ENCODE assay signal across 8 cellular contexts in genomic region chr12:58920102-58920955, GRCh38. TPM values are rescaled to one million over a fixed set of nuclear protein-coding genes. Genes with fewer than 3 reads are reported as not detected.
DNase-seq lines count a peak whose midpoint lies in the region; ATAC-seq and TF ChIP-seq lines count a peak whose summit lies in the region.

Gene LRIG3 (minus strand): TSS chr12:58920504. CDS start chr12:58920235, 269 bp downstream.

- H3K9me3 Mint-ChIP-seq in activated naive CD8-positive, alpha-beta T cell treated with anti-CD3 and anti-CD28 coated beads, Interleukin-2, amount 10 ng/mL, durations not matched to agents 7 days and 5 days, result no peaks in the 10 kb centered on the region

- peak within 1 kb of the TSS; percentile 93 for H3K23ac ChIP-seq in neuronal stem cell (ENCODE audit: low read depth, low read length, poor library complexity)

- peak within 1 kb of the TSS; percentile 52 for H2BK120ac ChIP-seq in neuronal stem cell (ENCODE audit: low read depth, low read length)

- peak within 1 kb of the TSS; percentile 85 for H2BK15ac ChIP-seq in neuronal stem cell (ENCODE audit: low read length)

- peak within 1 kb of the TSS; percentile 37 for H3K4ac ChIP-seq in neuronal stem cell (ENCODE audit: low read length)

- peak within 1 kb of the TSS; percentile 91 for H3K9ac ChIP-seq in neuronal stem cell (ENCODE audit: low read depth, low read length, poor library complexity)

- DNase-seq in AG09319 (ENCODE audit: extremely low read depth, low read depth), result peak; percentile 72
- peak; percentile 91 for DNase-seq in NCI-H2196 (lab: John Stamatoyannopoulos, UW; ENCODE audit: unreplicated experiment)
- peak; percentile 41 for DNase-seq in activated naive CD8-positive, alpha-beta T cell treated with anti-CD3 and anti-CD28 coated beads, Interleukin-2, amount 10 ng/mL, durations not matched to agents 7 days and 5 days
- DNase-seq in glomerular visceral epithelial cell (ENCODE audit: extremely low spot score), result peak; percentile 91
- DNase-seq in neuronal stem cell (ENCODE audit: low spot score), result peak; percentile 85
- DNase-seq in SIG-M5 (lab: John Stamatoyannopoulos, UW), result no peak

- no peaks in the 10 kb centered on the region for H3K27me3 ChIP-seq in neuronal stem cell (ENCODE audit: control insufficient read depth in 3 of 3, insufficient read depth in 3 of 3, low read depth in 1 of 3, low read length in 3 of 3)

- H3K14ac ChIP-seq in neuronal stem cell (ENCODE audit: low read length), result peak within 1 kb of the TSS; percentile 82

- H3K4me3 ChIP-seq in neuronal stem cell (ENCODE audit: low read length in 2 of 2), result peak within 1 kb of the TSS; percentile 83 to 87

- H2AK5ac ChIP-seq in neuronal stem cell (ENCODE audit: low read depth, low read length), result peak within 1 kb of the TSS; percentile 75

- H4K91ac ChIP-seq in neuronal stem cell (ENCODE audit: low read depth, low read length, poor library complexity), result no peak within 1 kb of the TSS

- no CpG with 5 or more reads among the region's 80 CpGs for WGBS in neuronal stem cell (ENCODE audit: extremely low coverage in 2 of 2, insufficient read length in 2 of 2, insufficient replicate concordance in 1 of 2), 2 donors

- peak within 1 kb of the TSS; percentile 94 for H2BK5ac ChIP-seq in neuronal stem cell (ENCODE audit: low read length)

- no peaks in the 10 kb centered on the region for H3K9me3 ChIP-seq in neuronal stem cell (replicated peaks in 1 of 2; ENCODE audit: control insufficient read depth in 2 of 2, insufficient read depth in 1 of 2, low read depth in 1 of 2, low read length in 2 of 2)

- peaks cover 39% of the 10 kb centered on the region for H3K27me3 Mint-ChIP-seq in activated naive CD8-positive, alpha-beta T cell treated with anti-CD3 and anti-CD28 coated beads, Interleukin-2, amount 10 ng/mL, durations not matched to agents 7 days and 5 days

- H4K8ac ChIP-seq in neuronal stem cell (ENCODE audit: low read depth, low read length), result peak within 1 kb of the TSS; percentile 86

- peaks cover 3% of the 10 kb centered on the region for H3K4me1 Mint-ChIP-seq in activated naive CD8-positive, alpha-beta T cell treated with anti-CD3 and anti-CD28 coated beads, Interleukin-2, amount 10 ng/mL, durations not matched to agents 7 days and 5 days

- H3K4me2 ChIP-seq in neuronal stem cell (ENCODE audit: insufficient read depth, low read length, poor library complexity, severe bottlenecking), result peak within 1 kb of the TSS; percentile 86

- H3K27ac Mint-ChIP-seq in activated naive CD8-positive, alpha-beta T cell treated with anti-CD3 and anti-CD28 coated beads, Interleukin-2, amount 10 ng/mL, durations not matched to agents 7 days and 5 days, result no peak within 1 kb of the TSS

- no peaks in the 10 kb centered on the region for H3K36me3 Mint-ChIP-seq in activated naive CD8-positive, alpha-beta T cell treated with anti-CD3 and anti-CD28 coated beads, Interleukin-2, amount 10 ng/mL, durations not matched to agents 7 days and 5 days

- no peak within 1 kb of the TSS for H2BK12ac ChIP-seq in neuronal stem cell (ENCODE audit: low read length)

- peaks cover 6 to 26% of the 10 kb centered on the region in 2 donors for H3K4me1 ChIP-seq in neuronal stem cell (ENCODE audit: control insufficient read depth in 2 of 2, insufficient read depth in 1 of 2, low read depth in 1 of 2, low read length in 2 of 2)

- peak within 1 kb of the TSS; percentile 97 for H3K18ac ChIP-seq in neuronal stem cell (ENCODE audit: low read length)

- H3K4me3 Mint-ChIP-seq in activated naive CD8-positive, alpha-beta T cell treated with anti-CD3 and anti-CD28 coated beads, Interleukin-2, amount 10 ng/mL, durations not matched to agents 7 days and 5 days, result peak within 1 kb of the TSS; percentile 73

- peak within 1 kb of the TSS; percentile 99 for H2AFZ ChIP-seq in neuronal stem cell (ENCODE audit: low read length)

- TF ChIP-seq CTCF in AG09319 (IDR thresholded peaks at IDR 0.05; ENCODE audit: low read depth, low read length), result no peak

- H3K36me3 ChIP-seq in neuronal stem cell (replicated peaks in 1 of 2; ENCODE audit: control insufficient read depth in 2 of 2, insufficient read depth in 2 of 2, low read length in 2 of 2), result no peaks in the 10 kb centered on the region

- H3K79me1 ChIP-seq in neuronal stem cell (ENCODE audit: low read depth, low read length), result peaks cover 4% of the 10 kb centered on the region

- ATAC-seq in GM18861 (IDR thresholded peaks at IDR 0.05; ENCODE audit: unreplicated experiment) (peak; percentile 80), HG03039 (IDR thresholded peaks at IDR 0.05; ENCODE audit: unreplicated experiment) (peak; percentile 90)
- ATAC-seq in activated naive CD8-positive, alpha-beta T cell treated with anti-CD3 and anti-CD28 coated beads, Interleukin-2, amount 10 ng/mL, durations not matched to agents 7 days and 5 days (ENCODE audit: low read depth), result no peak

- H3K27ac ChIP-seq in neuronal stem cell (replicated peaks; ENCODE audit: low read length), result peak within 1 kb of the TSS; percentile 94

- POLR2A ChIA-PET in activated naive CD8-positive, alpha-beta T cell treated with anti-CD3 and anti-CD28 coated beads, Interleukin-2, amount 10 ng/mL, durations not matched to agents 7 days and 5 days (lab: Charles Lee), result no interaction called here

RNA-seq across cellular contexts. Expression of gene LRIG3, which starts in this region (rescaled TPM):
- total RNA-seq in activated naive CD8-positive, alpha-beta T cell treated with anti-CD3 and anti-CD28 coated beads, Interleukin-2, amount 10 ng/mL, durations not matched to agents 7 days and 5 days, result not detected
- polyA plus RNA-seq in neuronal stem cell (2013, experiment 1 of 2), result 15.0 TPM
- 14.5 TPM for polyA plus RNA-seq in neuronal stem cell (2013, experiment 2 of 2)

Comparison
In these comparisons a context has a peak if more than half of its experiments do, and no peak if none do; other contexts are left out.
1. Peak in DNase-seq in activated naive CD8-positive, alpha-beta T cell treated with anti-CD3 and anti-CD28 coated beads, Interleukin-2, amount 10 ng/mL, durations not matched to agents 7 days and 5 days; RNA of the gene not detected or under 1 TPM.